In the genomic region with DNA sequence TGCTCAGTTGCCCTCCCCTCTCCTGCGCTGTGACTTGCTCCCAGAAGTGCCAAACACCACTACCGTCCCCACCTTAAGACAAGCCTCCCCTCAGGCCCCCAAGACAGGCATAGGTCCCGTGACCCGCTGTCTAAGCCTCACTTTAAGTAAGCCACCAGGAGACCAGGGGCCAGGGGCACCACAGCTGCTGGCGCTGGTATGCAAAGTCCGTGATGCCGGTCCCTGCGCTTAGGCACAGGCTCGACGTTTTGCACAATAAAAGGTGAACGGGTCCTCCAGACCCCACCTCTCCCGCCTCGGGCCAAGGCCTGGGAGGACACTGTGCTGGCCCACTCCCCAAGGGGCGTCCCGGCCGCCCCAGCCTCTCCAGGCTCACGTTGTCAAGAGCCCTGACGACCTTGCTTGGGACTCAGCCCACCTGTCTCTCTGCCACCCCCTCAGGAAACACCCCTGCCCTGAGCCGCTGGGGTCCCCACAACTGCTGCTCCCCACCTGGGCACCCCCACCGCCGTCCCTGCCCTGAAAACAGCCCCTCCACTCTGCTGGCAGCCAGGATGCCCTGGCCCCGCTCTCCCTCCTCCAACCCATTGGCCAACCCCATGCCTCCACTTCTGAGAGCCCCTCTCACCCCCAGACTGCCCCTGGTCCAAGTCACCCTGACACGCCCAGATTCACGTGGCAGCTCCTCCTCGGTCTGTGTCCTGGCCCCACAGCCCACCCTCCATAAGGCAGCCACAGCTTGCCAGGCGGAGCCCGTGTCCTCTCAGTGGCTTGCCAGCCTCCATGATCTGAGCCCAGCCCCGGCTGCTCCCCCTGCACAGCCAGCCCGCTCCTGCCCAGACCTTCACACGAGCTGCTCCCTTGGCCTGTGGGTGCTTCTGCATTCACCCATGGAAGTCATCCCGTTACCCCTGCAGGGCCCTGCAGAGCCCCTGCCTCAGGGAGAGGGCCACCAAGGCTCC, we compare ENCODE assay signal across 24 cellular contexts.
"Had no signal": no experiment of that assay in that cellular context is flagged by ENCODE, and none has a peak within 500 bp of the region (broad histone marks: within the 10 kb centered on the region; RNA-seq: fewer than 3 reads in every experiment).

No MANE protein-coding gene starts in this region.

- DNase-seq: dermis blood vessel endothelial cell; effector memory CD4-positive, alpha-beta T cell; hypothalamus; immature natural killer cell; islet precursor cell; mesenchymal stem cell; midbrain; occipital lobe; spleen; stimulated activated CD4-positive, alpha-beta T cell treated with anti-CD3 and anti-CD28 coated beads, Interleukin-4, amount 100 ng/mL, for 4 hours; stimulated activated naive CD8-positive, alpha-beta T cell treated with anti-CD3 and anti-CD28 coated beads, Interleukin-15, Interleukin-2, amounts not matched to agents 100 U/mL and 50 U/mL, for 24 hours; substantia nigra; testis; tibial artery had no signal

- FAIRE-seq: endometrium, frontal cortex, pancreas had no signal

- H3K4me1 ChIP-seq: pancreas, testis, tibial artery had no signal

- H3K27ac Mint-ChIP-seq: immature natural killer cell; naive thymus-derived CD4-positive, alpha-beta T cell; nephron; stimulated activated memory B cell treated with anti-CD40 and anti-IgM and Interleukin-4, amounts not matched to agents 10 μg/mL and 1 μg/mL and 100 μg/mL, for 72 hours; type B pancreatic cell had no signal

- ATAC-seq: left lobe of liver; naive thymus-derived CD4-positive, alpha-beta T cell; pancreas; stimulated activated memory B cell treated with anti-CD40 and anti-IgM and Interleukin-4, amounts not matched to agents 10 μg/mL and 1 μg/mL and 100 μg/mL, for 72 hours; stimulated activated naive CD8-positive, alpha-beta T cell treated with anti-CD3 and anti-CD28 coated beads, Interleukin-15, Interleukin-2, amounts not matched to agents 100 U/mL and 50 U/mL, for 24 hours had no signal

- H3K9me3 ChIP-seq: pancreas, spleen, testis, tibial artery had no signal

- H3K27ac ChIP-seq: coronary artery, pancreas, skin epidermis, spleen, testis, tibial artery had no signal

- H3K36me3 Mint-ChIP-seq: immature natural killer cell; naive thymus-derived CD4-positive, alpha-beta T cell; stimulated activated memory B cell treated with anti-CD40 and anti-IgM and Interleukin-4, amounts not matched to agents 10 μg/mL and 1 μg/mL and 100 μg/mL, for 72 hours; type B pancreatic cell had no signal

- H3K27me3 ChIP-seq: pancreas, testis had no signal

- H3K4me3 Mint-ChIP-seq: immature natural killer cell; naive thymus-derived CD4-positive, alpha-beta T cell; nephron; stimulated activated memory B cell treated with anti-CD40 and anti-IgM and Interleukin-4, amounts not matched to agents 10 μg/mL and 1 μg/mL and 100 μg/mL, for 72 hours; type B pancreatic cell had no signal

- H3K4me1 Mint-ChIP-seq: naive thymus-derived CD4-positive, alpha-beta T cell; nephron; stimulated activated memory B cell treated with anti-CD40 and anti-IgM and Interleukin-4, amounts not matched to agents 10 μg/mL and 1 μg/mL and 100 μg/mL, for 72 hours had no signal

- H3K9me3 Mint-ChIP-seq: immature natural killer cell; naive thymus-derived CD4-positive, alpha-beta T cell; nephron; type B pancreatic cell had no signal

- H3K36me3 ChIP-seq: pancreas, spleen had no signal

- H3K4me3 ChIP-seq: coronary artery, pancreas, skin epidermis, spleen, testis, tibial artery had no signal

- H3K27me3 Mint-ChIP-seq: naive thymus-derived CD4-positive, alpha-beta T cell; type B pancreatic cell had no signal
